In the genomic region with DNA sequence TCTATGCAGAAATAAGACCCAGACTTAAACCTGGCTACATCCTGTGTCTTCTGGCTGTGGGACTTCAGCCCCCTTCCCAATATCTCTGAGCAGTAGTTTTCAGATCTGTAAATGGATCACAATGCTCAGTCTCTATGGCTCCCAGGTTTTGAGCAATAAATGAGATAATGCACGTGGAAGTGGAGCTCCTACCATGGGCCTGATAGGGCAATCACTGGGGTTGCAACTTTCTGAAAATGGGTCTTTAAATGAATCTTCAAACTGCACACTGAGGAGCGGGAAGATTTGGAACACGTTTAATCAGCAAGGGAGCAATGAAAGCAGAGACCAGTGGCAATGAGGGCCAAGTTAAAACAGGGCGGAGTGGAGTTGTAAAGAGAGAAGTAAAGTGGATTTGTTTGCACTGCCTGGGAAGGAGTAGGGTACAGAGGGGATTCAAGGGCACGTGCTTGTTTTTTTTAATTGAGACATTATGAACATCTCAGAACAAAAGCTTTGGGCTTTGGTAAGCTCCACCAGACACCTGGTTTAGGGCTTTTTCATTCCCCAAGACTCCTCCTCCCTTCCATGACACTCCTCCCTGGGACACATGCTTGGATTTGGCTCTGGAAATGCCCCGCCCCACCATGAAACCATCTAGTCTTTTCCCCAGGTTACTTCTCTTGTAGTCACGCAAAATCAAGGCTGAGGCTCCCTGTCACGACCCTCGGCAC, we compare ENCODE assay signal across 1 cellular context.
TF ChIP-seq lines count a peak whose summit lies in the region.

No MANE protein-coding gene starts in this region.

TF ChIP-seq in HepG2, 621 proteins besides CTCF, POLR2A, EP300 and RAD21 (continued from another document):
- TF ChIP-seq, protein P1, sequence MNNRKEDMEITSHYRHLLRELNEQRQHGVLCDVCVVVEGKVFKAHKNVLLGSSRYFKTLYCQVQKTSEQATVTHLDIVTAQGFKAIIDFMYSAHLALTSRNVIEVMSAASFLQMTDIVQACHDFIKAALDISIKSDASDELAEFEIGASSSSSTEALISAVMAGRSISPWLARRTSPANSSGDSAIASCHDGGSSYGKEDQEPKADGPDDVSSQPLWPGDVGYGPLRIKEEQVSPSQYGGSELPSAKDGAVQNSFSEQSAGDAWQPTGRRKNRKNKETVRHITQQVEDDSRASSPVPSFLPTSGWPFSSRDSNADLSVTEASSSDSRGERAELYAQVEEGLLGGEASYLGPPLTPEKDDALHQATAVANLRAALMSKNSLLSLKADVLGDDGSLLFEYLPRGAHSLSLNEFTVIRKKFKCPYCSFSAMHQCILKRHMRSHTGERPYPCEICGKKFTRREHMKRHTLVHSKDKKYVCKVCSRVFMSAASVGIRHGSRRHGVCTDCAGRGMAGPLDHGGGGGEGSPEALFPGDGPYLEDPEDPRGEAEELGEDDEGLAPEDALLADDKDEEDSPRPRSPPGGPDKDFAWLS (CRISPR knock-in tag; IDR thresholded peaks at IDR 0.05; ENCODE audit: borderline replicate concordance), result no peak
- TF ChIP-seq, protein P2, sequence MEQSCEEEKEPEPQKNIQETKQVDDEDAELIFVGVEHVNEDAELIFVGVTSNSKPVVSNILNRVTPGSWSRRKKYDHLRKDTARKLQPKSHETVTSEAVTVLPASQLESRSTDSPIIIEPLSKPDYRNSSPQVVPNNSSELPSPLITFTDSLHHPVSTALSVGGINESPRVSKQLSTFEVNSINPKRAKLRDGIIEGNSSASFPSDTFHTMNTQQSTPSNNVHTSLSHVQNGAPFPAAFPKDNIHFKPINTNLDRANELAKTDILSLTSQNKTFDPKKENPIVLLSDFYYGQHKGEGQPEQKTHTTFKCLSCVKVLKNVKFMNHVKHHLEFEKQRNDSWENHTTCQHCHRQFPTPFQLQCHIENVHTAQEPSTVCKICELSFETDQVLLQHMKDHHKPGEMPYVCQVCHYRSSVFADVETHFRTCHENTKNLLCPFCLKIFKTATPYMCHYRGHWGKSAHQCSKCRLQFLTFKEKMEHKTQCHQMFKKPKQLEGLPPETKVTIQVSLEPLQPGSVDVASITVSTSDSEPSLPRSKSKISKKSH (CRISPR knock-in tag; IDR thresholded peaks at IDR 0.05; ENCODE audit: borderline replicate concordance), result no peak
- TF ChIP-seq ZNF782 (CRISPR knock-in tag; IDR thresholded peaks at IDR 0.05; ENCODE audit: borderline replicate concordance), result no peak
- TF ChIP-seq ZNF136 (CRISPR knock-in tag; IDR thresholded peaks at IDR 0.05; ENCODE audit: low read depth), result no peak
- TF ChIP-seq KLF15 (CRISPR knock-in tag; IDR thresholded peaks at IDR 0.05; ENCODE audit: borderline replicate concordance), result no peak
- TF ChIP-seq SP1 (IDR thresholded peaks at IDR 0.05), result no peak
- no peak for TF ChIP-seq SP1 (CRISPR knock-in tag; IDR thresholded peaks at IDR 0.05)
- no peak for TF ChIP-seq ZZZ3 (CRISPR knock-in tag; IDR thresholded peaks at IDR 0.05; ENCODE audit: borderline replicate concordance)
- TF ChIP-seq ZNF335 (CRISPR knock-in tag; IDR thresholded peaks at IDR 0.05), result no peak
